Comparison of ENCODE assay signal across 9 cellular contexts in the genomic region with DNA sequence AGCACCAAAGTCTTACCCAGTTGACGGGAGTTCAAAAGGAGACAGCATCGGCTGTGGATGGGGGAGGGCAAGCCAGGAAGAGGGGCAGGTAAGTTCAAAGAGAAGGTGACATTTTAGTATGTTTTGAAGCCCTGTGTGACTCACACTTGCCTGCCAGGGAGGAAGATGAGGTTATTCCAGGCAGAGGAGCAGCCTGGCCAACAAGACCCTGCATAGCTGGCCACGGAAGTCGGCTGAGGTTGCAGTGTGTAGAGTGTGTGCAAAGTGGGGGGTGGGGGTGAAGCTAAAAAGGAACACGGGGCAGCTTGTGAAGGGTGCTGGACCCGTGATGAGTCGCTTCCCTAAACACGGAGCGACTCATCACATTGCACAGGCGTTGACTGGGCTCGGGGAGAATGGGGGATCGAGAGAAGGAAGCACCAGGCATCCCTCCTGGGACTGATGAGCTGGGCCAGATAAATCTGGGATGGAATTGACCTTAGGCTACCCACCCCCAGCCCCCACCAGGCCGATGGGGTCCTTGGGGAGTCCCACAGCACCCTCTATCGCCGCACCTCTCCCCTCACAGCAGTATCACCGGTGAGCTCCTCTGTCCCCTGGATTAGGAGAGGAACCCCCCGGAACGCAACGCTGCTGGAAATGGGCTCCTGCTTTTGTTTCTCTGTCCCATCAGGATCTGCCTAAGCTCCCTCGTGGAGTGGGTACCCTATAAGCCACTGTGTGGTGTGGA.
DNase-seq lines count a peak whose midpoint lies in the region; ATAC-seq and TF ChIP-seq lines count a peak whose summit lies in the region.
"Had no signal": no experiment of that assay in that cellular context is flagged by ENCODE, and none has a peak within 500 bp of the region (broad histone marks: within the 10 kb centered on the region; RNA-seq: fewer than 3 reads in every experiment).

No MANE protein-coding gene starts in this region.

- no peak for TF ChIP-seq POLR2A in NB4 (IDR thresholded peaks at IDR 0.05; ENCODE audit: extremely low read depth, insufficient read length)
- TF ChIP-seq POLR2A in esophagus muscularis mucosa (IDR thresholded peaks at IDR 0.05; ENCODE audit: low read depth), result no peak

- ATAC-seq in GM18502 (IDR thresholded peaks at IDR 0.05; ENCODE audit: poor library complexity, unreplicated experiment) (no peak), HG03565 (IDR thresholded peaks at IDR 0.05; ENCODE audit: unreplicated experiment) (no peak)

- POLR2A ChIA-PET in HEK293T (lab: Yijun Ruan, JAX), result no interaction called here

- TF ChIP-seq CTCF in NB4 (IDR thresholded peaks at IDR 0.05; ENCODE audit: low read depth, low read length) (no peak), esophagus muscularis mucosa (IDR thresholded peaks at IDR 0.05) (no peak)

- H3K27me3 ChIP-seq in esophagus muscularis mucosa, result peaks cover 0 to 29% (median 0%) of the 10 kb centered on the region in 4 donors

- 84% methylated on average over 16 of the region's 20 CpGs for whole genome bisulfite sequencing in esophagus muscularis mucosa

- intact Hi-C loops in esophagus muscularis mucosa (cut with DNase I), result loop anchor here (10.0 kb wide), 1 partner anchor 208 kb away; no protein-coding TSS in a partner anchor

- DNase-seq in NB4 (ENCODE audit: low read depth) (peak; percentile 93), esophagus muscularis mucosa (ENCODE audit: extremely low spot score) (peak; percentile 83), HEK293T (ENCODE audit: extremely low spot score) (no peak), dedifferentiated amniotic fluid mesenchymal stem cell (ENCODE audit: extremely low spot score) (no peak)
- peak; percentile 45 to 66 for DNase-seq in activated CD8-positive, alpha-beta memory T cell treated with anti-CD3 and anti-CD28 coated beads for 1 hour (ENCODE audit: extremely low read depth in 1 of 2, low read depth in 1 of 2)
- peak; percentile 47 to 63 for DNase-seq in stimulated activated CD8-positive, alpha-beta memory T cell treated with anti-CD3 and anti-CD28 coated beads, Interleukin-2, amount 100 ng/mL, for 48 hours (ENCODE audit: low read depth in 2 of 2)
- DNase-seq: NCI-H446 treated with DMSO at 0.1 percent for 48 hours had no signal

- H3K36me3 ChIP-seq in esophagus muscularis mucosa, result no peaks in the 10 kb centered on the region

- no peak overlapping the region for H3K27ac ChIP-seq in esophagus muscularis mucosa (replicated peaks in 1 of 4)

- H3K4me1 ChIP-seq in esophagus muscularis mucosa, result no peaks in the 10 kb centered on the region

- no peak for TF ChIP-seq EP300 in esophagus muscularis mucosa (IDR thresholded peaks at IDR 0.05)

- CTCF ChIA-PET in HEK293T (lab: Yijun Ruan, JAX), result interaction anchor here (0.5 to 1.6 kb wide), 2 partner anchors 109 to 1019 kb away, joined by 3 read pairs; no protein-coding TSS in a partner anchor

- no peaks in the 10 kb centered on the region for H3K9me3 ChIP-seq in esophagus muscularis mucosa

- H3K4me3 ChIP-seq in NB4 (ENCODE audit: low read depth, low read length) (no peak overlapping the region), esophagus muscularis mucosa (no peak overlapping the region)

TF ChIP-seq in HEK293T, 16 proteins besides CTCF, POLR2A, EP300 and RAD21:
- TF ChIP-seq BHLHE40 (IDR thresholded peaks at IDR 0.05; ENCODE audit: borderline replicate concordance) (no peak), FOXM1 (IDR thresholded peaks at IDR 0.05; ENCODE audit: borderline replicate concordance) (no peak), ARNT (IDR thresholded peaks at IDR 0.05) (no peak), FOXK2 (IDR thresholded peaks at IDR 0.05) (no peak), L3MBTL2 (conservative IDR thresholded peaks at IDR 0.05) (no peak), NFRKB (IDR thresholded peaks at IDR 0.05) (no peak), HDGF (IDR thresholded peaks at IDR 0.05; ENCODE audit: borderline replicate concordance) (no peak)

Comparison
In these comparisons a context has a peak if more than half of its experiments do, and no peak if none do; other contexts are left out.
1. DNase-seq: peak in NB4 (single experiment), activated CD8-positive, alpha-beta memory T cell treated with anti-CD3 and anti-CD28 coated beads for 1 hour (2 of 2), esophagus muscularis mucosa (single experiment) and stimulated activated CD8-positive, alpha-beta memory T cell treated with anti-CD3 and anti-CD28 coated beads, Interleukin-2, amount 100 ng/mL, for 48 hours (2 of 2); none in HEK293T (single experiment) and dedifferentiated amniotic fluid mesenchymal stem cell (single experiment).